21 cellular contexts compared by ENCODE assay signal in genomic region chr2:48070415-48070814, GRCh38.
"Had no signal": no experiment of that assay in that cellular context is flagged by ENCODE, and none has a peak within 500 bp of the region (broad histone marks: within the 10 kb centered on the region; RNA-seq: fewer than 3 reads in every experiment).

No MANE protein-coding gene starts in this region.

- H3K9me3 Mint-ChIP-seq: activated CD4-positive, alpha-beta T cell treated with anti-CD3 and anti-CD28 coated beads, Interleukin-2, amount 10 ng/mL, durations not matched to agents 24 days and 14 days; activated naive CD4-positive, alpha-beta T cell treated with anti-CD3 and anti-CD28 coated beads, Interleukin-2, amount 50 U/mL, for 24 hours; naive thymus-derived CD8-positive, alpha-beta T cell had no signal

- H3K27me3 ChIP-seq: cardiac muscle cell, gastroesophageal sphincter, ovary, tibial artery had no signal

- H3K36me3 Mint-ChIP-seq: activated naive CD4-positive, alpha-beta T cell treated with anti-CD3 and anti-CD28 coated beads, Interleukin-2, amount 50 U/mL, for 24 hours; immature natural killer cell; naive thymus-derived CD8-positive, alpha-beta T cell had no signal

- H3K9me3 ChIP-seq: gastroesophageal sphincter, ovary, tibial artery had no signal

- H3K27ac Mint-ChIP-seq: activated CD4-positive, alpha-beta T cell treated with anti-CD3 and anti-CD28 coated beads, Interleukin-2, amount 10 ng/mL, durations not matched to agents 24 days and 14 days; activated naive CD4-positive, alpha-beta T cell treated with anti-CD3 and anti-CD28 coated beads, Interleukin-2, amount 50 U/mL, for 24 hours; immature natural killer cell; naive thymus-derived CD8-positive, alpha-beta T cell had no signal

- H3K36me3 ChIP-seq: cardiac muscle cell, gastroesophageal sphincter, ovary, tibial artery had no signal

- H3K4me1 Mint-ChIP-seq: activated CD4-positive, alpha-beta T cell treated with anti-CD3 and anti-CD28 coated beads, Interleukin-2, amount 10 ng/mL, durations not matched to agents 24 days and 14 days; activated naive CD4-positive, alpha-beta T cell treated with anti-CD3 and anti-CD28 coated beads, Interleukin-2, amount 50 U/mL, for 24 hours; immature natural killer cell; naive thymus-derived CD8-positive, alpha-beta T cell had no signal

- DNase-seq: activated CD4-positive, alpha-beta T cell treated with anti-CD3 and anti-CD28 coated beads, Interleukin-2, amount 10 ng/mL, durations not matched to agents 24 days and 14 days; activated CD8-positive, alpha-beta memory T cell treated with anti-CD3 and anti-CD28 coated beads, Interleukin-2, amount 50 U/mL, for 4 hours; activated effector memory CD4-positive, alpha-beta T cell treated with Interleukin-2 at 50 U/mL for 16 hours; activated T-cell treated with anti-CD3 and anti-CD28 coated beads, Interleukin-2, amount 50 U/mL, for 48 hours; amniotic stem cell; immature natural killer cell; mesendoderm; naive thymus-derived CD8-positive, alpha-beta T cell; ovary; stimulated activated CD4-positive, alpha-beta T cell treated with anti-CD3 and anti-CD28 coated beads, Interleukin-12 subunit alpha, Interleukin-12 subunit beta, amount 100 ng/mL, for 4 hours; stimulated activated CD4-positive, alpha-beta T cell treated with anti-CD3 and anti-CD28 coated beads, Interleukin-1b, Interleukin-23, amount 100 ng/mL, for 48 hours; stimulated activated CD8-positive, alpha-beta memory T cell treated with anti-CD3 and anti-CD28 coated beads, Interleukin-4, amount 100 ng/mL, for 48 hours; stimulated activated naive CD4-positive, alpha-beta T cell treated with Interleukin-2 at 50 U/mL for 16 hours; T-helper 1 cell; T-helper 9 cell; tibial artery had no signal

- FAIRE-seq: colon had no signal

- H3K4me3 ChIP-seq: cardiac muscle cell, dorsolateral prefrontal cortex, gastroesophageal sphincter, ovary, tibial artery had no signal

- ATAC-seq: gastroesophageal sphincter; naive thymus-derived CD8-positive, alpha-beta T cell had no signal

- H3K4me3 Mint-ChIP-seq: activated CD4-positive, alpha-beta T cell treated with anti-CD3 and anti-CD28 coated beads, Interleukin-2, amount 10 ng/mL, durations not matched to agents 24 days and 14 days; activated naive CD4-positive, alpha-beta T cell treated with anti-CD3 and anti-CD28 coated beads, Interleukin-2, amount 50 U/mL, for 24 hours; immature natural killer cell; naive thymus-derived CD8-positive, alpha-beta T cell had no signal

- H3K4me1 ChIP-seq: gastroesophageal sphincter, tibial artery had no signal

- H3K27ac ChIP-seq: cardiac muscle cell, gastroesophageal sphincter, ovary, tibial artery had no signal
